1 cellular context compared by ENCODE assay signal in genomic region chr10:84521468-84521867, GRCh38.
TF ChIP-seq lines count a peak whose summit lies in the region.

No MANE protein-coding gene starts in this region.

TF ChIP-seq in GM23338, 12 proteins besides CTCF, POLR2A, EP300 and RAD21 (continued from another document):
- TF ChIP-seq ZNF462 (CRISPR knock-in tag; IDR thresholded peaks at IDR 0.05): no peak
- no peak for TF ChIP-seq EZH2 (IDR thresholded peaks at IDR 0.05; ENCODE audit: low read depth, unreplicated experiment)
- TF ChIP-seq ZNF331 (CRISPR knock-in tag; IDR thresholded peaks at IDR 0.05; ENCODE audit: low read depth): no peak
- TF ChIP-seq ZNF114 (CRISPR knock-in tag; IDR thresholded peaks at IDR 0.05): no peak
